ENCODE assay signal across 1 cellular context in genomic region chr5:136081192-136081591, GRCh38.
TF ChIP-seq lines count a peak whose summit lies in the region.

No MANE protein-coding gene starts in this region.

TF ChIP-seq in GM12878, 131 proteins besides CTCF, POLR2A, EP300 and RAD21 (continued from another document):
- TF ChIP-seq ETV6 (conservative IDR thresholded peaks at IDR 0.05 in 1 of 2, IDR thresholded peaks at IDR 0.05 in 1 of 2; ENCODE audit: borderline replicate concordance in 1 of 2, low read depth in 1 of 2), result no peak
- TF ChIP-seq TARDBP (IDR thresholded peaks at IDR 0.05; ENCODE audit: borderline replicate concordance), result no peak
- TF ChIP-seq CBX5 (IDR thresholded peaks at IDR 0.05; ENCODE audit: low read depth), result no peak
- TF ChIP-seq E2F4 (IDR thresholded peaks at IDR 0.05; ENCODE audit: low read depth, low read length), result no peak
- TF ChIP-seq EED (IDR thresholded peaks at IDR 0.05; ENCODE audit: low read depth), result no peak
